ENCODE assay signal across 8 cellular contexts in genomic region chr11:66592457-66593302, GRCh38. TPM values are rescaled to one million over a fixed set of nuclear protein-coding genes. Genes with fewer than 3 reads are reported as not detected.
A peak's percentile ranks its signal among the peaks of the same experiment; 100 is the strongest.
DNase-seq lines count a peak whose midpoint lies in the region; FAIRE-seq and TF ChIP-seq lines count a peak whose summit lies in the region.

CCDC87 (minus strand) TSS chr11:66593063; CDS start chr11:66593015, 48 bp downstream.
CCS (plus strand) TSS chr11:66593185; CDS start chr11:66593262, 77 bp downstream.

- POLR2A ChIA-PET in RWPE1 (lab: Yijun Ruan, JAX; ENCODE audit: low non-redundant PET) = interaction anchor here (0.6 to 1.2 kb wide), 4 partner anchors 9 to 86 kb away, joined by 3 to 4 read pairs (median 3); partner anchors contain the start of gene RBM14

- DNase-seq in G401 (ENCODE audit: low spot score) (peak; percentile 94), H54 (ENCODE audit: insufficient read length, low spot score) (peak; percentile 100), LoVo (ENCODE audit: low spot score) (peak; percentile 97), RWPE1 (ENCODE audit: low spot score) (peak; percentile 100), fibroblast of the conjunctiva (ENCODE audit: low read depth) (peak; percentile 94), neural progenitor cell (ENCODE audit: low spot score) (peak; percentile 98), stromal cell of bone marrow (ENCODE audit: low read depth) (peak; percentile 88)
- peak; percentile 100 for DNase-seq in activated effector memory CD4-positive, alpha-beta T cell treated with anti-CD3 and anti-CD28 coated beads, Interleukin-2, amount 50 U/mL, for 16 hours

- CTCF ChIA-PET in RWPE1 (lab: Yijun Ruan, JAX) = interaction anchor here (0.5 to 1.5 kb wide), 11 partner anchors 20 to 708 kb away, joined by 3 to 10 read pairs (median 4); partner anchors contain the start of genes ACTN3, CTSF, RBM14 and ZDHHC24

- H3K4me3 ChIP-seq in neural progenitor cell = peak within 1 kb of the TSS; percentile 55

- peaks cover 11% of the 10 kb centered on the region for H3K27me3 Mint-ChIP-seq in neural progenitor cell (ENCODE audit: insufficient read depth, low read depth)

- peak within 1 kb of the TSS; percentile 100 for H3K27ac Mint-ChIP-seq in neural progenitor cell

- no peaks in the 10 kb centered on the region for H4K20me1 ChIP-seq in neural progenitor cell (ENCODE audit: low read depth)

- peak; percentile 99 for TF ChIP-seq POLR2A in H54 (IDR thresholded peaks at IDR 0.05; ENCODE audit: low read depth, low read length)

- H3K36me3 Mint-ChIP-seq in neural progenitor cell = peaks cover 8% of the 10 kb centered on the region

- peaks cover 10% of the 10 kb centered on the region for H3F3A ChIP-seq in neural progenitor cell (ENCODE audit: low read depth)

- H3K79me2 ChIP-seq in neural progenitor cell (ENCODE audit: low read depth) = peaks cover 13% of the 10 kb centered on the region

- peak within 1 kb of the TSS; percentile 73 for H3K27ac ChIP-seq in RWPE1
- H3K27ac ChIP-seq in neural progenitor cell = no peak within 1 kb of the TSS

- H3K4me3 Mint-ChIP-seq in neural progenitor cell = peak within 1 kb of the TSS; percentile 100

- H3K4me1 ChIP-seq in neural progenitor cell = peaks cover 6% of the 10 kb centered on the region

- in situ Hi-C loops in G401 (cut with HindIII; ENCODE audit: low sequenced_read_pairs) = no loop called here

- TF ChIP-seq CTCF in RWPE1 (conservative IDR thresholded peaks at IDR 0.05; ENCODE audit: low read depth) (peak; percentile 76), neural progenitor cell (IDR thresholded peaks at IDR 0.05) (peak; percentile 76)

- no peaks in the 10 kb centered on the region for H3K9me3 ChIP-seq in neural progenitor cell (ENCODE audit: low read depth)

- H3K36me3 ChIP-seq in neural progenitor cell = no peaks in the 10 kb centered on the region

- no peak for FAIRE-seq in H54 (lab: Jason Lieb, UNC)

- peaks cover 26% of the 10 kb centered on the region for H3K9me3 Mint-ChIP-seq in neural progenitor cell

- peak within 1 kb of the TSS; percentile 43 for H3K9ac ChIP-seq in neural progenitor cell

- H3K4me1 Mint-ChIP-seq in neural progenitor cell = peaks cover 18% of the 10 kb centered on the region

- no peaks in the 10 kb centered on the region for H3K27me3 ChIP-seq in neural progenitor cell

- peak within 1 kb of the TSS; percentile 82 for H2AFZ ChIP-seq in neural progenitor cell (replicated peaks)

- H3K4me2 ChIP-seq in neural progenitor cell = peak within 1 kb of the TSS; percentile 85

RNA-seq across cellular contexts. Expression of gene CCDC87, which starts in this region (rescaled TPM):
- 0.07 and 0.37 TPM in 2 replicates for total RNA-seq in G401 (2014; rRNA removed; shearing (Covaris generic))
- total RNA-seq in neural progenitor cell (ENCODE audit: low replicate concordance) = 0.22 and 1.2 TPM in 2 replicates

RNA-seq across cellular contexts. Expression of gene CCS, which starts in this region (rescaled TPM):
- 181 and 230 TPM in 2 replicates for total RNA-seq in G401 (2014; rRNA removed; shearing (Covaris generic))
- total RNA-seq in neural progenitor cell (ENCODE audit: low replicate concordance) = 44.3 and 76.1 TPM in 2 replicates
